In genomic region chr6:144922120-144922722, GRCh38 we compare ENCODE assay signal across 16 cellular contexts.
DNase-seq lines count a peak whose midpoint lies in the region; ATAC-seq, FAIRE-seq and TF ChIP-seq lines count a peak whose summit lies in the region.
"Had no signal": no experiment of that assay in that cellular context is flagged by ENCODE, and none has a peak within 500 bp of the region (broad histone marks: within the 10 kb centered on the region; RNA-seq: fewer than 3 reads in every experiment).

No MANE protein-coding gene starts in this region.

- no peak for TF ChIP-seq EP300 in upper lobe of left lung (IDR thresholded peaks at IDR 0.05)

- peak overlapping the region; percentile 0 for H2AFZ ChIP-seq in keratinocyte (ENCODE audit: control insufficient read depth, low read length)

- no peak overlapping the region for H3K4me3 Mint-ChIP-seq in naive thymus-derived CD8-positive, alpha-beta T cell
- H3K4me3 Mint-ChIP-seq: activated CD4-positive, alpha-beta T cell treated with anti-CD3 and anti-CD28 coated beads for 36 hours had no signal

- H3K9ac ChIP-seq in keratinocyte (ENCODE audit: control insufficient read depth, extremely low read depth, insufficient read depth, low read length) = no peak overlapping the region

- TF ChIP-seq CTCF in VCaP (conservative IDR thresholded peaks at IDR 0.05) (no peak), keratinocyte (optimal IDR thresholded peaks at IDR 0.05 in 1 of 3, IDR thresholded peaks at IDR 0.05 in 1 of 3, conservative IDR thresholded peaks at IDR 0.05 in 1 of 3; ENCODE audit: extremely low read depth in 1 of 3, insufficient read depth in 2 of 3, low read length in 3 of 3) (no peak), upper lobe of left lung (IDR thresholded peaks at IDR 0.05) (no peak)

- no peaks in the 10 kb centered on the region for H3K9me1 ChIP-seq in keratinocyte (ENCODE audit: control insufficient read depth, extremely low read depth, insufficient read depth, low read length)

- H3K4me2 ChIP-seq in keratinocyte (ENCODE audit: control insufficient read depth, extremely low read depth, insufficient read depth, low read depth, low read length) = no peak overlapping the region

- H3K4me3 ChIP-seq in keratinocyte (ENCODE audit: control insufficient read depth in 2 of 3, extremely low read depth in 1 of 3, insufficient read depth in 2 of 3, low read depth in 1 of 3, low read length in 3 of 3) (no peak overlapping the region), upper lobe of left lung (no peak overlapping the region)

- no peaks in the 10 kb centered on the region for H3K79me2 ChIP-seq in keratinocyte (ENCODE audit: control insufficient read depth, insufficient read depth, low read length)

- 57 to 64% methylated on average over 3 of the region's 3 CpGs for WGBS in upper lobe of left lung, 2 donors

- H3K27ac Mint-ChIP-seq in naive thymus-derived CD8-positive, alpha-beta T cell = no peak overlapping the region
- H3K27ac Mint-ChIP-seq: activated CD4-positive, alpha-beta T cell treated with anti-CD3 and anti-CD28 coated beads for 36 hours; naive B cell had no signal

- peaks cover 0 to 4% (median 0%) of the 10 kb centered on the region in 4 donors for H3K4me1 Mint-ChIP-seq in naive thymus-derived CD8-positive, alpha-beta T cell
- H3K4me1 Mint-ChIP-seq: activated CD4-positive, alpha-beta T cell treated with anti-CD3 and anti-CD28 coated beads for 36 hours; naive B cell had no signal

- peaks cover 4% of the 10 kb centered on the region for H3K4me1 ChIP-seq in keratinocyte (ENCODE audit: control insufficient read depth, extremely low read depth, insufficient read depth, low read length)
- peaks cover 0 to 13% (median 0%) of the 10 kb centered on the region in 4 donors for H3K4me1 ChIP-seq in upper lobe of left lung

- H3K9me3 ChIP-seq in keratinocyte (ENCODE audit: control insufficient read depth, low read depth, low read length) = no peaks in the 10 kb centered on the region
- H3K9me3 ChIP-seq in upper lobe of left lung = no peaks in the 10 kb centered on the region

- no peak for FAIRE-seq in keratinocyte (lab: Jason Lieb, UNC)
- FAIRE-seq: bronchial epithelial cell, endothelial cell of umbilical vein had no signal

- ATAC-seq in upper lobe of left lung (ENCODE audit: low FRiP score in 2 of 2) = peak; percentile 36 to 71
- ATAC-seq in naive thymus-derived CD8-positive, alpha-beta T cell = no peak
- no peak for ATAC-seq in HG03135 (IDR thresholded peaks at IDR 0.05; ENCODE audit: unreplicated experiment)
- ATAC-seq: activated CD4-positive, alpha-beta T cell treated with anti-CD3 and anti-CD28 coated beads for 36 hours had no signal

- H3K9me3 Mint-ChIP-seq in naive thymus-derived CD8-positive, alpha-beta T cell = no peaks in the 10 kb centered on the region
- H3K9me3 Mint-ChIP-seq: naive B cell had no signal

- peaks cover 0 to 5% (median 0%) of the 10 kb centered on the region in 5 donors for H3K27me3 Mint-ChIP-seq in naive thymus-derived CD8-positive, alpha-beta T cell

- dilution Hi-C loops in keratinocyte (cut with MboI; ENCODE audit: extremely low pct_ligation_motif_present, low sequenced_read_pairs) = no loop called here

- no peaks in the 10 kb centered on the region for H4K20me1 ChIP-seq in keratinocyte (ENCODE audit: control insufficient read depth, extremely low read depth, insufficient read depth, low read length)

- POLR2A ChIA-PET in naive thymus-derived CD8-positive, alpha-beta T cell (lab: Charles Lee) = no interaction called here

- H3K27me3 ChIP-seq in keratinocyte (ENCODE audit: control insufficient read depth, extremely low read depth, insufficient read depth, low read length) (no peaks in the 10 kb centered on the region), upper lobe of left lung (no peaks in the 10 kb centered on the region)

- no peak for TF ChIP-seq POLR2A in upper lobe of left lung (IDR thresholded peaks at IDR 0.05)

- H3K36me3 Mint-ChIP-seq in naive thymus-derived CD8-positive, alpha-beta T cell = no peaks in the 10 kb centered on the region
- H3K36me3 Mint-ChIP-seq: naive B cell had no signal

- no peaks in the 10 kb centered on the region for H3K36me3 ChIP-seq in keratinocyte (ENCODE audit: control insufficient read depth in 2 of 2, extremely low read depth in 1 of 2, insufficient read depth in 2 of 2, low read length in 2 of 2)
- H3K36me3 ChIP-seq in upper lobe of left lung = no peaks in the 10 kb centered on the region

- DNase-seq in NCI-H82 (lab: John Stamatoyannopoulos, UW) = peak; percentile 79
- DNase-seq in NCI-H82 treated with DMSO at 0.1 percent for 48 hours (lab: John Stamatoyannopoulos, UW; ENCODE audit: unreplicated experiment) = no peak
- DNase-seq in keratinocyte (ENCODE audit: low read depth, low spot score) = no peak
- DNase-seq in upper lobe of left lung = peak in 1 of 2 donors; percentile 22
- no peak for DNase-seq in naive thymus-derived CD8-positive, alpha-beta T cell
- no peak for DNase-seq in activated gamma-delta T cell (lab: John Stamatoyannopoulos, UW)
- DNase-seq: activated CD4-positive, alpha-beta T cell treated with anti-CD3 and anti-CD28 coated beads for 36 hours; activated effector memory CD4-positive, alpha-beta T cell treated with Interleukin-2 at 50 U/mL for 16 hours; naive B cell; NCI-H187; SW 1271; trophoblast cell had no signal

- peak overlapping the region; percentile 29; the same call in 1 of the 2 replicates for H3K27ac ChIP-seq in VCaP
- no peak overlapping the region for H3K27ac ChIP-seq in keratinocyte (ENCODE audit: control insufficient read depth, insufficient read depth, low read length)
- H3K27ac ChIP-seq in upper lobe of left lung = no peak overlapping the region

Comparison
In these comparisons a context has a peak if more than half of its experiments do, and no peak if none do; other contexts are left out.
1. ATAC-seq: peak in upper lobe of left lung (2 of 2); none in naive thymus-derived CD8-positive, alpha-beta T cell (0 of 2) and HG03135 (single experiment).